In genomic region chr9:27367175-27367798, GRCh38 we compare ENCODE assay signal across 9 cellular contexts.
DNase-seq lines count a peak whose midpoint lies in the region; ATAC-seq and TF ChIP-seq lines count a peak whose summit lies in the region.
"Had no signal": no experiment of that assay in that cellular context is flagged by ENCODE, and none has a peak within 500 bp of the region (broad histone marks: within the 10 kb centered on the region; RNA-seq: fewer than 3 reads in every experiment).

No MANE protein-coding gene starts in this region.

- no peaks in the 10 kb centered on the region for H3K9me2 ChIP-seq in MM.1S (replicated peaks; ENCODE audit: insufficient read depth, low read length)

- peak overlapping the region in 1 of 2 donors; percentile 9 for H3K27ac Mint-ChIP-seq in effector memory CD8-positive, alpha-beta T cell

- H3K27ac ChIP-seq in MM.1S (ENCODE audit: low read length) (peak overlapping the region; percentile 20; the same call in 1 of the 2 replicates), gastrocnemius medialis (peak overlapping the region; percentile 24 to 59 (median 52)), ascending aorta (no peak overlapping the region), lower lobe of right lung (no peak overlapping the region)

- H3K36me3 Mint-ChIP-seq in effector memory CD8-positive, alpha-beta T cell (ENCODE audit: insufficient read depth), result no peaks in the 10 kb centered on the region

- peak; percentile 56 for DNase-seq in MM.1S
- no peak for DNase-seq in gastrocnemius medialis
- DNase-seq in effector memory CD8-positive, alpha-beta T cell, result no peak
- no peak for DNase-seq in ascending aorta (ENCODE audit: low spot score in 2 of 2)
- no peak for DNase-seq in NCI-H1105 treated with DMSO at 0.1 percent for 48 hours (lab: John Stamatoyannopoulos, UW)
- no peak for DNase-seq in lower lobe of right lung

- no peak for TF ChIP-seq POLR2A in gastrocnemius medialis (IDR thresholded peaks at IDR 0.05)

- peak overlapping the region; percentile 34; the same call in 1 of the 2 replicates for H3K4me3 ChIP-seq in MM.1S (ENCODE audit: low read length)
- H3K4me3 ChIP-seq in gastrocnemius medialis, result no peak overlapping the region
- no peak overlapping the region for H3K4me3 ChIP-seq in ascending aorta
- no peak overlapping the region for H3K4me3 ChIP-seq in lower lobe of right lung

- peaks cover 0 to 16% of the 10 kb centered on the region in 2 donors for H3K27me3 Mint-ChIP-seq in effector memory CD8-positive, alpha-beta T cell
- H3K27me3 Mint-ChIP-seq: central memory CD8-positive, alpha-beta T cell had no signal

- no peaks in the 10 kb centered on the region for H3K9me3 ChIP-seq in MM.1S (replicated peaks; ENCODE audit: insufficient read depth, low read length)
- H3K9me3 ChIP-seq in gastrocnemius medialis, result no peaks in the 10 kb centered on the region
- no peaks in the 10 kb centered on the region for H3K9me3 ChIP-seq in ascending aorta
- no peaks in the 10 kb centered on the region for H3K9me3 ChIP-seq in lower lobe of right lung

- H3K9ac ChIP-seq in MM.1S (ENCODE audit: low read length), result no peak overlapping the region

- H3K27me3 ChIP-seq in MM.1S (replicated peaks; ENCODE audit: insufficient read depth, low read length) (no peaks in the 10 kb centered on the region), gastrocnemius medialis (no peaks in the 10 kb centered on the region), ascending aorta (no peaks in the 10 kb centered on the region), lower lobe of right lung (ENCODE audit: low read depth) (no peaks in the 10 kb centered on the region)

- H3K9me3 Mint-ChIP-seq in effector memory CD8-positive, alpha-beta T cell, result no peaks in the 10 kb centered on the region
- H3K9me3 Mint-ChIP-seq: central memory CD8-positive, alpha-beta T cell had no signal

- no peak overlapping the region for H2AFZ ChIP-seq in MM.1S (ENCODE audit: low read length)

- peak overlapping the region; percentile 81 for H3K4me2 ChIP-seq in MM.1S (ENCODE audit: low read depth, low read length)

- no peak overlapping the region for H3K4me3 Mint-ChIP-seq in effector memory CD8-positive, alpha-beta T cell
- H3K4me3 Mint-ChIP-seq: central memory CD8-positive, alpha-beta T cell had no signal

- H3F3A ChIP-seq in MM.1S (ENCODE audit: insufficient read depth, low read length), result peaks cover 17% of the 10 kb centered on the region

- H4K20me1 ChIP-seq in MM.1S (ENCODE audit: insufficient read depth, low read length), result no peaks in the 10 kb centered on the region

- in situ Hi-C loops in gastrocnemius medialis (cut with MboI; ENCODE audit: low sequenced_read_pairs in 4 of 4), result no loop called here

- TF ChIP-seq CTCF in MM.1S (IDR thresholded peaks at IDR 0.05; ENCODE audit: low read length) (no peak), gastrocnemius medialis (IDR thresholded peaks at IDR 0.05 in 4 of 5, conservative IDR thresholded peaks at IDR 0.05 in 1 of 5) (no peak), ascending aorta (IDR thresholded peaks at IDR 0.05) (no peak), lower lobe of right lung (IDR thresholded peaks at IDR 0.05) (no peak)

- intact Hi-C loops in gastrocnemius medialis (cut with DNase I; ENCODE audit: low total_unique reads) (no loop called here), ascending aorta (cut with DNase I) (no loop called here), lower lobe of right lung (cut with DNase I) (no loop called here)

- peaks cover 0 to 11% of the 10 kb centered on the region in 2 donors for H3K4me1 Mint-ChIP-seq in effector memory CD8-positive, alpha-beta T cell (ENCODE audit: low read depth in 2 of 2)
- H3K4me1 Mint-ChIP-seq: central memory CD8-positive, alpha-beta T cell had no signal

- H3K4me1 ChIP-seq in MM.1S (ENCODE audit: low read length) (peaks cover 28% of the 10 kb centered on the region), gastrocnemius medialis (peaks cover 36 to 51% of the 10 kb centered on the region in 2 donors), ascending aorta (peaks cover 3 to 30% of the 10 kb centered on the region in 2 donors), lower lobe of right lung (peaks cover 31% of the 10 kb centered on the region)

- no peaks in the 10 kb centered on the region for H3K36me3 ChIP-seq in MM.1S (replicated peaks; ENCODE audit: insufficient read depth, low read length)
- no peaks in the 10 kb centered on the region for H3K36me3 ChIP-seq in gastrocnemius medialis
- no peaks in the 10 kb centered on the region for H3K36me3 ChIP-seq in ascending aorta
- no peaks in the 10 kb centered on the region for H3K36me3 ChIP-seq in lower lobe of right lung

- no peaks in the 10 kb centered on the region for H3K79me2 ChIP-seq in MM.1S (ENCODE audit: low read length)

- ATAC-seq in GM19035 (IDR thresholded peaks at IDR 0.05; ENCODE audit: unreplicated experiment), result peak; percentile 74
- peak; percentile 82 for ATAC-seq in HG02588 (IDR thresholded peaks at IDR 0.05; ENCODE audit: unreplicated experiment)
- no peak for ATAC-seq in gastrocnemius medialis
- ATAC-seq in effector memory CD8-positive, alpha-beta T cell (replicated peaks), result no peak
- ATAC-seq in lower lobe of right lung, result no peak

Comparison
In these comparisons a context has a peak if more than half of its experiments do, and no peak if none do; other contexts are left out.
1. ATAC-seq: peak in GM19035 (single experiment) and HG02588 (single experiment); none in gastrocnemius medialis (0 of 2), effector memory CD8-positive, alpha-beta T cell (single experiment) and lower lobe of right lung (0 of 2).
2. H3K27ac ChIP-seq: peak in MM.1S (single experiment) and gastrocnemius medialis (4 of 4); none in ascending aorta (0 of 2) and lower lobe of right lung (single experiment).